In genomic region chr12:116026346-116026745, GRCh38 we compare ENCODE assay signal across 21 cellular contexts.
DNase-seq lines count a peak whose midpoint lies in the region; ATAC-seq and TF ChIP-seq lines count a peak whose summit lies in the region.
"Had no signal": no experiment of that assay in that cellular context is flagged by ENCODE, and none has a peak within 500 bp of the region (broad histone marks: within the 10 kb centered on the region; RNA-seq: fewer than 3 reads in every experiment).

No MANE protein-coding gene starts in this region.

- H3K9me3 ChIP-seq in HEK293 (ENCODE audit: control insufficient read depth, insufficient read depth, low read depth, low read length) = no peaks in the 10 kb centered on the region

- peaks cover 36% of the 10 kb centered on the region for H3K4me1 Mint-ChIP-seq in activated CD8-positive, alpha-beta T cell treated with anti-CD3 and anti-CD28 coated beads for 36 hours (ENCODE audit: low read depth)
- H3K4me1 Mint-ChIP-seq in activated CD8-positive, alpha-beta T cell treated with anti-CD3 and anti-CD28 coated beads, Interleukin-2, amount 10 ng/mL, durations not matched to agents 7 days and 5 days (ENCODE audit: low read depth) = peaks cover 8% of the 10 kb centered on the region
- H3K4me1 Mint-ChIP-seq in activated naive CD8-positive, alpha-beta T cell treated with anti-CD3 and anti-CD28 coated beads, Interleukin-2, amount 50 U/mL, for 24 hours = peaks cover 32% of the 10 kb centered on the region
- peaks cover 40% of the 10 kb centered on the region for H3K4me1 Mint-ChIP-seq in stimulated activated naive CD8-positive, alpha-beta T cell treated with anti-CD3 and anti-CD28 coated beads, Interleukin-15, Interleukin-2, amounts not matched to agents 100 ng/mL and 50 ng/mL, for 24 hours (ENCODE audit: low read depth)
- peaks cover 33% of the 10 kb centered on the region for H3K4me1 Mint-ChIP-seq in chondrocyte (ENCODE audit: low read depth)

- POLR2A ChIA-PET in activated CD8-positive, alpha-beta T cell treated with anti-CD3 and anti-CD28 coated beads for 36 hours (lab: Charles Lee) = no interaction called here
- POLR2A ChIA-PET in activated CD8-positive, alpha-beta T cell treated with anti-CD3 and anti-CD28 coated beads, Interleukin-2, amount 10 ng/mL, durations not matched to agents 7 days and 5 days (lab: Charles Lee) = no interaction called here
- POLR2A ChIA-PET in HEK293 (lab: Yijun Ruan, JAX) = no interaction called here

- H3K36me3 ChIP-seq in HEK293 (ENCODE audit: control insufficient read depth in 2 of 2, insufficient read depth in 1 of 2, low read length in 2 of 2) = 0 out of 3 replicates have a peak, but pooled peaks cover 0 to 3% of the 10 kb centered on the region in 2 experiments

- intact Hi-C loops in activated CD8-positive, alpha-beta T cell treated with anti-CD3 and anti-CD28 coated beads for 36 hours (cut with micrococcal nuclease) = no loop called here

- DNase-seq in activated CD8-positive, alpha-beta T cell treated with anti-CD3 and anti-CD28 coated beads for 36 hours = peak; percentile 41
- no peak for DNase-seq in activated CD8-positive, alpha-beta T cell treated with anti-CD3 and anti-CD28 coated beads, Interleukin-2, amount 10 ng/mL, durations not matched to agents 7 days and 5 days
- DNase-seq in activated naive CD8-positive, alpha-beta T cell treated with anti-CD3 and anti-CD28 coated beads, Interleukin-2, amount 50 U/mL, for 24 hours = peak; percentile 10
- DNase-seq in NCI-H524 treated with DMSO at 0.1 percent for 48 hours (lab: John Stamatoyannopoulos, UW) (no peak), chondrocyte (ENCODE audit: low spot score) (no peak)
- DNase-seq: 8988T; Calu3; CD8-positive, alpha-beta memory T cell; DMS153; IMR-90; NCI-H1092 treated with DMSO at 0.1 percent for 48 hours; NCI-H1436 treated with DMSO at 0.1 percent for 48 hours; NCI-H2029; NCI-H2227 treated with DMSO at 0.1 percent for 48 hours; NCI-H510A; NCI-H748 treated with DMSO at 0.1 percent for 48 hours; NK-92 treated with Interleukin-12 subunit alpha and Interleukin-12 subunit beta, amount 100 ng/mL, for 24 hours had no signal

- H3K9me3 Mint-ChIP-seq in activated CD8-positive, alpha-beta T cell treated with anti-CD3 and anti-CD28 coated beads for 36 hours = peaks cover 1% of the 10 kb centered on the region
- no peaks in the 10 kb centered on the region for H3K9me3 Mint-ChIP-seq in activated CD8-positive, alpha-beta T cell treated with anti-CD3 and anti-CD28 coated beads, Interleukin-2, amount 10 ng/mL, durations not matched to agents 7 days and 5 days (ENCODE audit: insufficient read depth)
- peaks cover 8% of the 10 kb centered on the region for H3K9me3 Mint-ChIP-seq in activated naive CD8-positive, alpha-beta T cell treated with anti-CD3 and anti-CD28 coated beads, Interleukin-2, amount 50 U/mL, for 24 hours
- peaks cover 5% of the 10 kb centered on the region for H3K9me3 Mint-ChIP-seq in stimulated activated naive CD8-positive, alpha-beta T cell treated with anti-CD3 and anti-CD28 coated beads, Interleukin-15, Interleukin-2, amounts not matched to agents 100 ng/mL and 50 ng/mL, for 24 hours
- peaks cover 5% of the 10 kb centered on the region for H3K9me3 Mint-ChIP-seq in chondrocyte (ENCODE audit: low read depth)

- CTCF ChIA-PET in activated CD8-positive, alpha-beta T cell treated with anti-CD3 and anti-CD28 coated beads for 36 hours (lab: Charles Lee) = no interaction called here
- CTCF ChIA-PET in activated CD8-positive, alpha-beta T cell treated with anti-CD3 and anti-CD28 coated beads, Interleukin-2, amount 10 ng/mL, durations not matched to agents 7 days and 5 days (lab: Charles Lee) = no interaction called here
- CTCF ChIA-PET in HEK293 (lab: Yijun Ruan, JAX) = interaction anchor here (0.6 kb wide), 1 partner anchor 16 kb away, joined by 3 read pairs; no protein-coding TSS in a partner anchor

- H3K36me3 Mint-ChIP-seq in activated CD8-positive, alpha-beta T cell treated with anti-CD3 and anti-CD28 coated beads for 36 hours (ENCODE audit: low read depth) = peaks cover 7% of the 10 kb centered on the region
- peaks cover 1% of the 10 kb centered on the region for H3K36me3 Mint-ChIP-seq in activated CD8-positive, alpha-beta T cell treated with anti-CD3 and anti-CD28 coated beads, Interleukin-2, amount 10 ng/mL, durations not matched to agents 7 days and 5 days (ENCODE audit: low read depth)
- H3K36me3 Mint-ChIP-seq in activated naive CD8-positive, alpha-beta T cell treated with anti-CD3 and anti-CD28 coated beads, Interleukin-2, amount 50 U/mL, for 24 hours (ENCODE audit: low read depth) = peaks cover 9% of the 10 kb centered on the region
- peaks cover 4% of the 10 kb centered on the region for H3K36me3 Mint-ChIP-seq in stimulated activated naive CD8-positive, alpha-beta T cell treated with anti-CD3 and anti-CD28 coated beads, Interleukin-15, Interleukin-2, amounts not matched to agents 100 ng/mL and 50 ng/mL, for 24 hours (ENCODE audit: low read depth)
- no peaks in the 10 kb centered on the region for H3K36me3 Mint-ChIP-seq in chondrocyte (ENCODE audit: low read depth)

- ATAC-seq in activated CD8-positive, alpha-beta T cell treated with anti-CD3 and anti-CD28 coated beads for 36 hours = peak; percentile 61
- ATAC-seq in activated CD8-positive, alpha-beta T cell treated with anti-CD3 and anti-CD28 coated beads, Interleukin-2, amount 10 ng/mL, durations not matched to agents 7 days and 5 days = no peak
- ATAC-seq in activated naive CD8-positive, alpha-beta T cell treated with anti-CD3 and anti-CD28 coated beads, Interleukin-2, amount 50 U/mL, for 24 hours = peak; percentile 71

- peaks cover 5% of the 10 kb centered on the region; the same call in 1 of the 2 replicates for H3K4me1 ChIP-seq in HEK293 (ENCODE audit: control insufficient read depth, insufficient read depth, low read length)

- peak overlapping the region; percentile 61 for H3K27ac Mint-ChIP-seq in activated CD8-positive, alpha-beta T cell treated with anti-CD3 and anti-CD28 coated beads for 36 hours
- H3K27ac Mint-ChIP-seq in activated CD8-positive, alpha-beta T cell treated with anti-CD3 and anti-CD28 coated beads, Interleukin-2, amount 10 ng/mL, durations not matched to agents 7 days and 5 days = no peak overlapping the region
- H3K27ac Mint-ChIP-seq in activated naive CD8-positive, alpha-beta T cell treated with anti-CD3 and anti-CD28 coated beads, Interleukin-2, amount 50 U/mL, for 24 hours = peak overlapping the region; percentile 43
- peak overlapping the region; percentile 78 for H3K27ac Mint-ChIP-seq in stimulated activated naive CD8-positive, alpha-beta T cell treated with anti-CD3 and anti-CD28 coated beads, Interleukin-15, Interleukin-2, amounts not matched to agents 100 ng/mL and 50 ng/mL, for 24 hours
- no peak overlapping the region for H3K27ac Mint-ChIP-seq in chondrocyte (ENCODE audit: unreplicated experiment)
- H3K27ac Mint-ChIP-seq: CD8-positive, alpha-beta memory T cell had no signal

- no peak overlapping the region for H3K4me3 ChIP-seq in HEK293 (ENCODE audit: low read depth, low read length)
- H3K4me3 ChIP-seq: BLaER1 treated with 17β-estradiol and CSF1 and Interleukin-3, amounts not matched to agents 10 nM and 100 nM had no signal

- TF ChIP-seq CTCF in activated CD8-positive, alpha-beta T cell treated with anti-CD3 and anti-CD28 coated beads for 36 hours (IDR thresholded peaks at IDR 0.05) = no peak
- TF ChIP-seq CTCF in HEK293 (tag by site-specific recombination; IDR thresholded peaks at IDR 0.05) (no peak), chondrocyte (IDR thresholded peaks at IDR 0.05) (no peak)

- no peak overlapping the region for H3K4me3 Mint-ChIP-seq in activated CD8-positive, alpha-beta T cell treated with anti-CD3 and anti-CD28 coated beads for 36 hours
- H3K4me3 Mint-ChIP-seq in activated CD8-positive, alpha-beta T cell treated with anti-CD3 and anti-CD28 coated beads, Interleukin-2, amount 10 ng/mL, durations not matched to agents 7 days and 5 days = no peak overlapping the region
- H3K4me3 Mint-ChIP-seq in activated naive CD8-positive, alpha-beta T cell treated with anti-CD3 and anti-CD28 coated beads, Interleukin-2, amount 50 U/mL, for 24 hours = peak overlapping the region; percentile 25
- H3K4me3 Mint-ChIP-seq in stimulated activated naive CD8-positive, alpha-beta T cell treated with anti-CD3 and anti-CD28 coated beads, Interleukin-15, Interleukin-2, amounts not matched to agents 100 ng/mL and 50 ng/mL, for 24 hours = no peak overlapping the region
- H3K4me3 Mint-ChIP-seq in chondrocyte (ENCODE audit: unreplicated experiment) = no peak overlapping the region

- no peaks in the 10 kb centered on the region for H3K27me3 Mint-ChIP-seq in activated CD8-positive, alpha-beta T cell treated with anti-CD3 and anti-CD28 coated beads for 36 hours
- H3K27me3 Mint-ChIP-seq in activated CD8-positive, alpha-beta T cell treated with anti-CD3 and anti-CD28 coated beads, Interleukin-2, amount 10 ng/mL, durations not matched to agents 7 days and 5 days (ENCODE audit: low read depth) = no peaks in the 10 kb centered on the region
- H3K27me3 Mint-ChIP-seq in activated naive CD8-positive, alpha-beta T cell treated with anti-CD3 and anti-CD28 coated beads, Interleukin-2, amount 50 U/mL, for 24 hours = no peaks in the 10 kb centered on the region
- H3K27me3 Mint-ChIP-seq in stimulated activated naive CD8-positive, alpha-beta T cell treated with anti-CD3 and anti-CD28 coated beads, Interleukin-15, Interleukin-2, amounts not matched to agents 100 ng/mL and 50 ng/mL, for 24 hours = no peaks in the 10 kb centered on the region
- no peaks in the 10 kb centered on the region for H3K27me3 Mint-ChIP-seq in chondrocyte (ENCODE audit: low read depth)
- H3K27me3 Mint-ChIP-seq: CD8-positive, alpha-beta memory T cell had no signal

- no peak overlapping the region for H3K27ac ChIP-seq in HEK293 (ENCODE audit: extremely low read depth, low read depth, low read length)
- H3K27ac ChIP-seq: BLaER1 treated with 17β-estradiol and CSF1 and Interleukin-3, amounts not matched to agents 10 nM and 100 nM; KMS-11 had no signal

TF ChIP-seq in HEK293, 187 proteins besides CTCF, POLR2A, EP300 and RAD21 (continues in another document):
- TF ChIP-seq ZNF692 (tag by site-specific recombination; IDR thresholded peaks at IDR 0.05) = peak; percentile 76

Comparison
In these comparisons a context has a peak if more than half of its experiments do, and no peak if none do; other contexts are left out.
1. DNase-seq: peak in activated CD8-positive, alpha-beta T cell treated with anti-CD3 and anti-CD28 coated beads for 36 hours (single experiment) and activated naive CD8-positive, alpha-beta T cell treated with anti-CD3 and anti-CD28 coated beads, Interleukin-2, amount 50 U/mL, for 24 hours (single experiment); none in activated CD8-positive, alpha-beta T cell treated with anti-CD3 and anti-CD28 coated beads, Interleukin-2, amount 10 ng/mL, durations not matched to agents 7 days and 5 days (single experiment), NCI-H524 treated with DMSO at 0.1 percent for 48 hours (single experiment) and chondrocyte (single experiment).
2. H3K27ac Mint-ChIP-seq: peak in activated CD8-positive, alpha-beta T cell treated with anti-CD3 and anti-CD28 coated beads for 36 hours (single experiment), activated naive CD8-positive, alpha-beta T cell treated with anti-CD3 and anti-CD28 coated beads, Interleukin-2, amount 50 U/mL, for 24 hours (single experiment) and stimulated activated naive CD8-positive, alpha-beta T cell treated with anti-CD3 and anti-CD28 coated beads, Interleukin-15, Interleukin-2, amounts not matched to agents 100 ng/mL and 50 ng/mL, for 24 hours (single experiment); none in activated CD8-positive, alpha-beta T cell treated with anti-CD3 and anti-CD28 coated beads, Interleukin-2, amount 10 ng/mL, durations not matched to agents 7 days and 5 days (single experiment) and chondrocyte (single experiment).